In genomic region chr12:109719123-109720022, GRCh38 we compare ENCODE assay signal across 11 cellular contexts. TPM values are rescaled to one million over a fixed set of nuclear protein-coding genes. Genes with fewer than 3 reads are reported as not detected.
A peak's percentile ranks its signal among the peaks of the same experiment; 100 is the strongest.
DNase-seq lines count a peak whose midpoint lies in the region; ATAC-seq lines count a peak whose summit lies in the region.
"Had no signal": no experiment of that assay in that cellular context is flagged by ENCODE, and none has a peak within 500 bp of the region (broad histone marks: within the 10 kb centered on the region; RNA-seq: fewer than 3 reads in every experiment).

No MANE protein-coding gene starts in this region.

- DNase-seq in EH (ENCODE audit: low read depth) = peak; percentile 20
- DNase-seq in M059J (ENCODE audit: low read depth) = peak; percentile 25
- DNase-seq in dermis blood vessel endothelial cell = peak; percentile 30
- DNase-seq in myocyte (ENCODE audit: low read depth) = peak; percentile 51
- DNase-seq in MV-4-11 (lab: John Stamatoyannopoulos, UW) = no peak
- DNase-seq in KBM-7 = no peak
- DNase-seq: colonic mucosa; mammary epithelial cell; stimulated activated CD4-positive, alpha-beta T cell treated with anti-CD3 and anti-CD28 coated beads, Interleukin-1b, Interleukin-23, amount 100 ng/mL, for 48 hours had no signal

- ATAC-seq in HG02610 (IDR thresholded peaks at IDR 0.05; ENCODE audit: unreplicated experiment) (no peak), GM19455 (IDR thresholded peaks at IDR 0.05; ENCODE audit: unreplicated experiment) (no peak)

- in situ Hi-C loops in KBM-7 (cut with MboI; ENCODE audit: low pct_unique_long_range_greater_than_20kb, low sequenced_read_pairs) = no loop called here

RNA-seq across cellular contexts. Expression of gene FAM222A, which starts 5.7 kb away (rescaled TPM):
- 0.89 and 2.1 TPM in 2 replicates for total RNA-seq in M059J (2014; rRNA removed; shearing (Covaris generic))
- total RNA-seq in dermis blood vessel endothelial cell = 0.17 and 0.65 TPM in 2 replicates
- total RNA-seq in myocyte = 5.7 and 9.1 TPM in 2 replicates
- 1.9 TPM for polyA plus RNA-seq in myocyte (2012)

Comparison
In these comparisons a context has a peak if more than half of its experiments do, and no peak if none do; other contexts are left out.
1. DNase-seq: peak in EH (single experiment), M059J (single experiment), dermis blood vessel endothelial cell (single experiment) and myocyte (single experiment); none in MV-4-11 (single experiment) and KBM-7 (single experiment).